Comparison of ENCODE assay signal across 16 cellular contexts in genomic region chr21:39736716-39737115, GRCh38. TPM values are rescaled to one million over a fixed set of nuclear protein-coding genes. Genes with fewer than 3 reads are reported as not detected.
DNase-seq lines count a peak whose midpoint lies in the region; ATAC-seq and TF ChIP-seq lines count a peak whose summit lies in the region.
"Had no signal": no experiment of that assay in that cellular context is flagged by ENCODE, and none has a peak within 500 bp of the region (broad histone marks: within the 10 kb centered on the region; RNA-seq: fewer than 3 reads in every experiment).

No MANE protein-coding gene starts in this region.

- in situ Hi-C loops in ACHN (cut with HindIII; ENCODE audit: low pct_ligation_motif_present, low pct_unique_long_range_greater_than_20kb, low sequenced_read_pairs) = no loop called here

- WGBS in heart left ventricle, 4 donors = 39 to 53% (median 48%) methylated on average over 2 to 4 of the region's 4 CpGs

- H3K36me3 ChIP-seq in heart left ventricle (no peaks in the 10 kb centered on the region), left ventricle myocardium inferior (no peaks in the 10 kb centered on the region)
- H3K36me3 ChIP-seq: BE2C had no signal

- H3K4me3 ChIP-seq in heart left ventricle (no peak overlapping the region), left ventricle myocardium inferior (no peak overlapping the region)

- peaks cover 4% of the 10 kb centered on the region for H3K9me3 Mint-ChIP-seq in mesothelial cell of epicardium
- no peaks in the 10 kb centered on the region for H3K9me3 Mint-ChIP-seq in progenitor cell of endocrine pancreas (ENCODE audit: low read depth)
- no peaks in the 10 kb centered on the region for H3K9me3 Mint-ChIP-seq in natural killer cell
- H3K9me3 Mint-ChIP-seq: CD4-positive, alpha-beta T cell had no signal

- H3K27me3 Mint-ChIP-seq in mesothelial cell of epicardium (ENCODE audit: low read depth) (no peaks in the 10 kb centered on the region), progenitor cell of endocrine pancreas (no peaks in the 10 kb centered on the region), natural killer cell (ENCODE audit: low read depth in 2 of 2) (peaks cover 0 to 2% of the 10 kb centered on the region in 2 donors)
- H3K27me3 Mint-ChIP-seq: CD4-positive, alpha-beta T cell; IgD-negative memory B cell had no signal

- DNase-seq in heart left ventricle (no peak), left ventricle myocardium inferior (no peak), mesothelial cell of epicardium (ENCODE audit: low spot score in 2 of 2, unreplicated experiment in 2 of 2) (no peak), progenitor cell of endocrine pancreas (ENCODE audit: low spot score, unreplicated experiment) (no peak), natural killer cell (no peak), ACHN (no peak)
- DNase-seq: BE2C; C1 segment of cervical spinal cord; CD4-positive, alpha-beta T cell; DMS79 treated with DMSO at 0.1 percent for 48 hours; GF-D8; GOT3; H7 had no signal

- H3K27ac Mint-ChIP-seq in mesothelial cell of epicardium (peak overlapping the region; percentile 97), progenitor cell of endocrine pancreas (peak overlapping the region; percentile 50), natural killer cell (no peak overlapping the region)
- H3K27ac Mint-ChIP-seq: CD4-positive, alpha-beta T cell; IgD-negative memory B cell had no signal

- H3K27me3 ChIP-seq in heart left ventricle = no peaks in the 10 kb centered on the region
- peaks cover 5% of the 10 kb centered on the region for H3K27me3 ChIP-seq in left ventricle myocardium inferior (ENCODE audit: low read depth)
- H3K27me3 ChIP-seq: BE2C had no signal

- peaks cover 45% of the 10 kb centered on the region for H3K4me1 Mint-ChIP-seq in mesothelial cell of epicardium
- H3K4me1 Mint-ChIP-seq in progenitor cell of endocrine pancreas (ENCODE audit: low read depth) = peaks cover 4% of the 10 kb centered on the region
- no peaks in the 10 kb centered on the region for H3K4me1 Mint-ChIP-seq in natural killer cell
- H3K4me1 Mint-ChIP-seq: IgD-negative memory B cell had no signal

- no peak overlapping the region for H3K27ac ChIP-seq in heart left ventricle
- no peak overlapping the region for H3K27ac ChIP-seq in left ventricle myocardium inferior (replicated peaks)

- H3K4me1 ChIP-seq in heart left ventricle (peaks cover 0 to 4% (median 0%) of the 10 kb centered on the region in 12 donors), left ventricle myocardium inferior (peaks cover 7% of the 10 kb centered on the region)
- H3K4me1 ChIP-seq: BE2C had no signal

- intact Hi-C loops in heart left ventricle (cut with DNase I) (no loop called here), left ventricle myocardium inferior (cut with micrococcal nuclease) (no loop called here), natural killer cell (cut with micrococcal nuclease) (no loop called here)

- H3K36me3 Mint-ChIP-seq in mesothelial cell of epicardium (peaks cover 13% of the 10 kb centered on the region), progenitor cell of endocrine pancreas (ENCODE audit: insufficient read depth) (no peaks in the 10 kb centered on the region), natural killer cell (no peaks in the 10 kb centered on the region)
- H3K36me3 Mint-ChIP-seq: IgD-negative memory B cell had no signal

- ATAC-seq in heart left ventricle (peak; percentile 47 to 77 (median 58)), natural killer cell (no peak)
- ATAC-seq: HCT116, HepG2 had no signal

- TF ChIP-seq CTCF in heart left ventricle (IDR thresholded peaks at IDR 0.05) (no peak), left ventricle myocardium inferior (IDR thresholded peaks at IDR 0.05; ENCODE audit: borderline replicate concordance) (no peak), mesothelial cell of epicardium (IDR thresholded peaks at IDR 0.05; ENCODE audit: unreplicated experiment) (no peak), progenitor cell of endocrine pancreas (IDR thresholded peaks at IDR 0.05; ENCODE audit: unreplicated experiment) (no peak), natural killer cell (IDR thresholded peaks at IDR 0.05) (no peak)

- TF ChIP-seq POLR2A in heart left ventricle (IDR thresholded peaks at IDR 0.05) = no peak

- H3K4me3 Mint-ChIP-seq in mesothelial cell of epicardium (no peak overlapping the region), progenitor cell of endocrine pancreas (ENCODE audit: low read depth) (no peak overlapping the region), natural killer cell (no peak overlapping the region)
- H3K4me3 Mint-ChIP-seq: CD4-positive, alpha-beta T cell; IgD-negative memory B cell had no signal

- H3K9me3 ChIP-seq in heart left ventricle = peaks cover 0 to 3% (median 0%) of the 10 kb centered on the region in 12 donors
- no peaks in the 10 kb centered on the region for H3K9me3 ChIP-seq in left ventricle myocardium inferior (replicated peaks)
- H3K9me3 ChIP-seq: BE2C had no signal

RNA-seq across cellular contexts. Expression of gene IGSF5, which starts 8.3 kb away (rescaled TPM):
- total RNA-seq in heart left ventricle (1 to 10 TPM; 1.4 to 6.4 (median 4.7) TPM), left ventricle myocardium inferior (4.9 TPM), mesothelial cell of epicardium (2.2 to 2.5 TPM (median 2.2 TPM) in 3 replicates), progenitor cell of endocrine pancreas (0.22 and 0.33 TPM in 2 replicates), natural killer cell (not detected)
- 1 to 10 TPM in 1 of 2 donors, under 1 TPM in 1; 0.98 to 4.2 TPM for polyA plus RNA-seq in heart left ventricle
- total RNA-seq: CD4-positive, alpha-beta T cell; HepG2 had no signal
- polyA plus RNA-seq: HepG2, IgD-negative memory B cell had no signal

Comparison
In these comparisons a context has a peak if more than half of its experiments do, and no peak if none do; other contexts are left out.
1. ATAC-seq: peak in heart left ventricle (4 of 4); none in natural killer cell (0 of 3).
2. H3K27ac Mint-ChIP-seq: peak in mesothelial cell of epicardium (single experiment) and progenitor cell of endocrine pancreas (single experiment); none in natural killer cell (0 of 2).